36 cellular contexts compared by ENCODE assay signal in genomic region chr2:52390651-52391050, GRCh38.
"Had no signal": no experiment of that assay in that cellular context is flagged by ENCODE, and none has a peak within 500 bp of the region (broad histone marks: within the 10 kb centered on the region; RNA-seq: fewer than 3 reads in every experiment).

No MANE protein-coding gene starts in this region.

- H3K36me3 ChIP-seq: esophagus squamous epithelium, pancreas, prostate gland, sigmoid colon, stomach, suprapubic skin, tibial nerve had no signal

- H3K36me3 Mint-ChIP-seq: activated CD8-positive, alpha-beta memory T cell treated with anti-CD3 and anti-CD28 coated beads, Interleukin-2, amount 10 ng/mL, durations not matched to agents 7 days and 5 days; activated naive CD8-positive, alpha-beta T cell treated with anti-CD3 and anti-CD28 coated beads for 36 hours; immature natural killer cell; memory B cell; naive thymus-derived CD8-positive, alpha-beta T cell; stimulated activated naive B cell treated with anti-CD40 and anti-IgM and Interleukin-4, amounts not matched to agents 10 μg/mL and 1 μg/mL and 100 μg/mL, for 72 hours; T-cell had no signal

- H3K4me1 Mint-ChIP-seq: activated B cell treated with CpG ODN at 0.5 μM for 24 hours; activated CD8-positive, alpha-beta memory T cell treated with anti-CD3 and anti-CD28 coated beads, Interleukin-2, amount 10 ng/mL, durations not matched to agents 7 days and 5 days; activated naive CD8-positive, alpha-beta T cell treated with anti-CD3 and anti-CD28 coated beads for 36 hours; central memory CD8-positive, alpha-beta T cell; immature natural killer cell; memory B cell; naive thymus-derived CD8-positive, alpha-beta T cell; neural crest cell; stimulated activated naive B cell treated with anti-CD40 and anti-IgM and Interleukin-4, amounts not matched to agents 10 μg/mL and 1 μg/mL and 100 μg/mL, for 72 hours; T-cell had no signal

- H3K9me3 Mint-ChIP-seq: memory B cell had no signal

- ATAC-seq: activated CD8-positive, alpha-beta memory T cell treated with anti-CD3 and anti-CD28 coated beads, Interleukin-2, amount 10 ng/mL, durations not matched to agents 7 days and 5 days; activated CD8-positive, alpha-beta T cell treated with anti-CD3 and anti-CD28 coated beads for 36 hours; naive thymus-derived CD8-positive, alpha-beta T cell; pancreas; stimulated activated naive B cell treated with anti-CD40 and anti-IgM and Interleukin-4, amounts not matched to agents 10 μg/mL and 1 μg/mL and 100 μg/mL, for 72 hours; T-cell had no signal

- H3K4me2 ChIP-seq: smooth muscle cell had no signal

- H3K4me1 ChIP-seq: esophagus squamous epithelium, pancreas, prostate gland, sigmoid colon, stomach, suprapubic skin, tibial nerve had no signal

- H3K27me3 ChIP-seq: esophagus squamous epithelium, pancreas, sigmoid colon, stomach, suprapubic skin, tibial nerve had no signal

- H3K4me3 ChIP-seq: esophagus squamous epithelium, pancreas, prostate gland, sigmoid colon, smooth muscle cell, stomach, suprapubic skin, tibial nerve had no signal

- H3K27ac Mint-ChIP-seq: activated B cell treated with CpG ODN at 0.5 μM for 24 hours; activated CD8-positive, alpha-beta memory T cell treated with anti-CD3 and anti-CD28 coated beads, Interleukin-2, amount 10 ng/mL, durations not matched to agents 7 days and 5 days; activated CD8-positive, alpha-beta T cell treated with anti-CD3 and anti-CD28 coated beads for 36 hours; activated naive CD4-positive, alpha-beta T cell treated with anti-CD3 and anti-CD28 coated beads for 36 hours; activated naive CD8-positive, alpha-beta T cell treated with anti-CD3 and anti-CD28 coated beads for 36 hours; activated T-helper 1 cell treated with anti-CD3 and anti-CD28 coated beads, Interleukin-12 subunit alpha, Interleukin-12 subunit beta, Interleukin-2, Interleukin-4 antibody, amounts not matched to agents 30 ng/mL and 10 ng/mL and 1 ng/mL, durations not matched to agents 14 hours and 24 hours and 36 hours; immature natural killer cell; memory B cell; naive thymus-derived CD8-positive, alpha-beta T cell; stimulated activated naive B cell treated with anti-CD40 and anti-IgM and Interleukin-4, amounts not matched to agents 10 μg/mL and 1 μg/mL and 100 μg/mL, for 72 hours; T-cell; T-helper 2 cell treated with Interferon-gamma antibody and Interleukin-4, amounts not matched to agents 5 μg/mL and 100 μg/mL, for 36 hours had no signal

- DNase-seq: activated B cell treated with CpG ODN at 0.5 μM for 24 hours; activated CD4-positive, alpha-beta T cell treated with anti-CD3 and anti-CD28 coated beads, Interleukin-2, amount 50 U/mL, for 1 hour; activated CD8-positive, alpha-beta memory T cell treated with anti-CD3 and anti-CD28 coated beads, Interleukin-2, amount 10 ng/mL, durations not matched to agents 7 days and 5 days; activated CD8-positive, alpha-beta T cell treated with anti-CD3 and anti-CD28 coated beads for 36 hours; activated effector memory CD4-positive, alpha-beta T cell treated with anti-CD3 and anti-CD28 coated beads, Interleukin-2, amount 50 U/mL, for 16 hours; activated naive CD4-positive, alpha-beta T cell treated with anti-CD3 and anti-CD28 coated beads for 36 hours; activated naive CD8-positive, alpha-beta T cell treated with anti-CD3 and anti-CD28 coated beads for 36 hours; activated T-cell treated with anti-CD3 and anti-CD28 coated beads for 4 hours; amniotic stem cell; effector CD8-positive, alpha-beta T cell; esophagus squamous epithelium; head of caudate nucleus; hypothalamus; immature natural killer cell; midbrain; naive thymus-derived CD8-positive, alpha-beta T cell; nucleus accumbens; pancreas; retina; sigmoid colon; stimulated activated CD4-positive, alpha-beta T cell treated with anti-CD3 and anti-CD28 coated beads, Interleukin-1b, Interleukin-23, amount 100 ng/mL, for 48 hours; stimulated activated CD4-positive, alpha-beta T cell treated with anti-CD3 and anti-CD28 coated beads, Interleukin-4, amount 100 ng/mL, for 4 hours; stimulated activated CD8-positive, alpha-beta memory T cell treated with anti-CD3 and anti-CD28 coated beads, Interleukin-4, amount 100 ng/mL, for 48 hours; stimulated activated naive B cell treated with anti-CD40 and anti-IgM and Interleukin-4, amounts not matched to agents 10 μg/mL and 1 μg/mL and 100 μg/mL, for 72 hours; stomach; T-cell had no signal

- H3K27ac ChIP-seq: epithelial cell of prostate, esophagus squamous epithelium, pancreas, prostate gland, sigmoid colon, stomach, suprapubic skin, tibial nerve had no signal

- H3K9me3 ChIP-seq: esophagus squamous epithelium, pancreas, prostate gland, sigmoid colon, stomach, suprapubic skin, tibial nerve had no signal

- H3K4me3 Mint-ChIP-seq: activated B cell treated with CpG ODN at 0.5 μM for 24 hours; activated CD8-positive, alpha-beta memory T cell treated with anti-CD3 and anti-CD28 coated beads, Interleukin-2, amount 10 ng/mL, durations not matched to agents 7 days and 5 days; activated CD8-positive, alpha-beta T cell treated with anti-CD3 and anti-CD28 coated beads for 36 hours; activated naive CD4-positive, alpha-beta T cell treated with anti-CD3 and anti-CD28 coated beads for 36 hours; activated naive CD8-positive, alpha-beta T cell treated with anti-CD3 and anti-CD28 coated beads for 36 hours; activated T-helper 1 cell treated with anti-CD3 and anti-CD28 coated beads, Interleukin-12 subunit alpha, Interleukin-12 subunit beta, Interleukin-2, Interleukin-4 antibody, amounts not matched to agents 30 ng/mL and 10 ng/mL and 1 ng/mL, durations not matched to agents 14 hours and 24 hours and 36 hours; central memory CD8-positive, alpha-beta T cell; immature natural killer cell; memory B cell; naive thymus-derived CD8-positive, alpha-beta T cell; neural crest cell; stimulated activated naive B cell treated with anti-CD40 and anti-IgM and Interleukin-4, amounts not matched to agents 10 μg/mL and 1 μg/mL and 100 μg/mL, for 72 hours; T-cell; T-helper 2 cell treated with Interferon-gamma antibody and Interleukin-4, amounts not matched to agents 5 μg/mL and 100 μg/mL, for 36 hours had no signal
